ENCODE assay signal across 8 cellular contexts in the genomic region with DNA sequence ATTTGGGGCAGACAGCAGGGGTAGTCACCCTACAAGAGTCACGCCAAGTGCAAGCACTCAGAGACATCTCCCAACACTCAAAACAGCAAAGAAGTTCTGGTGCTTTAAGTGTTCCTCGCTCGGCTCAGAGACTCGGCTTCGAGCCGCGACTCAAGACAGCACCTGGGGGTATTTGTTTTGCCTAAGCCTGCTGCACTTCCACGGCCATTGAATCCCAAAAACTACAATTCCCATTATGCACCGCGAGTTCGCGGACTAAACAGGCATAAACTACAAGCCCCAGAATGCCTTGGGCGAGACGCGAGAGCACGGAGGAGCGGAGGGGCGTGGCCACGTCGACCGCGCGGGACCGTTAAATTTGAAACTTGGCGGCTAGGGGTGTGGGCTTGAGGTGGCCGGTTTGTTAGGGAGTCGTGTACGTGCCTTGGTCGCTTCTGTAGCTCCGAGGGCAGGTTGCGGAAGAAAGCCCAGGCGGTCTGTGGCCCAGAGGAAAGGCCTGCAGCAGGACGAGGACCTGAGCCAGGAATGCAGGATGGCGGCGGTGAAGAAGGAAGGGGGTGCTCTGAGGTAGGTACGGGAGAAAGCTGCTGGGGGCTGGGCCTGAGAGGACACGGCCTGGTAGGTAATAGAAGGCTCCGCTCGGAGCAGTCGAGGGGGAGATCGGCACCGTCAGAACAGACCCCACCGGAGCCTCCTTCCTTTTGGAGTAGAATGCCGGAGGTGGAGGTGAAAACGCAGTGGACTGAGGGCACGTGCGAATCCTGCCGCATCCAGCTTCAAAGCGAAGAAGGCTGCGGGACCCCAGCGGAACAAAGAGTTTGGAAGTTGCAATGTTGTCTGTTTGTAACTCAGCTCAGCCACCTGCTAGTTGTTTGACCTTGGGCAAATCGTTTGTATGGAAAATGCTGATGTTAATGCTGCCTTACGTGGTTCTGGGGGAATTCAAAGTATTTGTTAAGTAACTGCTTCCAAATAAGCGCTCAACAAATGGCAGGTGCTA. TPM values are rescaled to one million over a fixed set of nuclear protein-coding genes. Genes with fewer than 3 reads are reported as not detected.
DNase-seq lines count a peak whose midpoint lies in the region; ATAC-seq and TF ChIP-seq lines count a peak whose summit lies in the region.

A gene with protein sequence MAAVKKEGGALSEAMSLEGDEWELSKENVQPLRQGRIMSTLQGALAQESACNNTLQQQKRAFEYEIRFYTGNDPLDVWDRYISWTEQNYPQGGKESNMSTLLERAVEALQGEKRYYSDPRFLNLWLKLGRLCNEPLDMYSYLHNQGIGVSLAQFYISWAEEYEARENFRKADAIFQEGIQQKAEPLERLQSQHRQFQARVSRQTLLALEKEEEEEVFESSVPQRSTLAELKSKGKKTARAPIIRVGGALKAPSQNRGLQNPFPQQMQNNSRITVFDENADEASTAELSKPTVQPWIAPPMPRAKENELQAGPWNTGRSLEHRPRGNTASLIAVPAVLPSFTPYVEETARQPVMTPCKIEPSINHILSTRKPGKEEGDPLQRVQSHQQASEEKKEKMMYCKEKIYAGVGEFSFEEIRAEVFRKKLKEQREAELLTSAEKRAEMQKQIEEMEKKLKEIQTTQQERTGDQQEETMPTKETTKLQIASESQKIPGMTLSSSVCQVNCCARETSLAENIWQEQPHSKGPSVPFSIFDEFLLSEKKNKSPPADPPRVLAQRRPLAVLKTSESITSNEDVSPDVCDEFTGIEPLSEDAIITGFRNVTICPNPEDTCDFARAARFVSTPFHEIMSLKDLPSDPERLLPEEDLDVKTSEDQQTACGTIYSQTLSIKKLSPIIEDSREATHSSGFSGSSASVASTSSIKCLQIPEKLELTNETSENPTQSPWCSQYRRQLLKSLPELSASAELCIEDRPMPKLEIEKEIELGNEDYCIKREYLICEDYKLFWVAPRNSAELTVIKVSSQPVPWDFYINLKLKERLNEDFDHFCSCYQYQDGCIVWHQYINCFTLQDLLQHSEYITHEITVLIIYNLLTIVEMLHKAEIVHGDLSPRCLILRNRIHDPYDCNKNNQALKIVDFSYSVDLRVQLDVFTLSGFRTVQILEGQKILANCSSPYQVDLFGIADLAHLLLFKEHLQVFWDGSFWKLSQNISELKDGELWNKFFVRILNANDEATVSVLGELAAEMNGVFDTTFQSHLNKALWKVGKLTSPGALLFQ (plus strand): TSS at position 381 of the 1,000 bp plus-strand sequence. CDS start 152 bp downstream, at position 533.

- intact Hi-C loops in ascending aorta (cut with DNase I), result loop anchor here (2.0 kb wide), 2 partner anchors 52 to 116 kb away; a partner anchor contains a TSS

- H3K9me3 ChIP-seq in ascending aorta, result no peaks in the 10 kb centered on the region

- H3K27me3 ChIP-seq in ascending aorta (no peaks in the 10 kb centered on the region), rectal smooth muscle tissue (ENCODE audit: control insufficient read depth, insufficient read depth, low read length) (no peaks in the 10 kb centered on the region)

- no peaks in the 10 kb centered on the region for H3K36me3 ChIP-seq in ascending aorta
- H3K36me3 ChIP-seq in rectal smooth muscle tissue (ENCODE audit: control insufficient read depth, insufficient read depth, low read length), result no peaks in the 10 kb centered on the region

- ATAC-seq in GM18505 (IDR thresholded peaks at IDR 0.05; ENCODE audit: unreplicated experiment) (peak; percentile 81), HG02943 (IDR thresholded peaks at IDR 0.05; ENCODE audit: low read depth, unreplicated experiment) (peak; percentile 86)

- TF ChIP-seq POLR2A in GM18505 (IDR thresholded peaks at IDR 0.05; ENCODE audit: borderline replicate concordance, extremely low read depth, insufficient read depth, insufficient read length), result peak; percentile 65

- no peak for TF ChIP-seq CTCF in ascending aorta (IDR thresholded peaks at IDR 0.05)

- H3K4me3 ChIP-seq in ascending aorta (peak within 1 kb of the TSS; percentile 47 to 65), rectal smooth muscle tissue (ENCODE audit: low read length) (peak within 1 kb of the TSS; percentile 77)

- DNase-seq in NCI-H187 treated with DMSO at 0.1 percent for 48 hours (lab: John Stamatoyannopoulos, UW) (peak; percentile 58), T-helper 2 cell (peak; percentile 80 to 96 (median 87)), ascending aorta (ENCODE audit: low spot score in 2 of 2) (peak; percentile 74 to 95), hepatic stellate cell (ENCODE audit: low spot score) (peak; percentile 93), cortex of kidney (lab: John Stamatoyannopoulos, UW) (no peak)

- H3K9ac ChIP-seq in rectal smooth muscle tissue (ENCODE audit: low read length), result no peak within 1 kb of the TSS

- H3K4me1 ChIP-seq in ascending aorta (peaks cover 3 to 5% of the 10 kb centered on the region in 2 donors), rectal smooth muscle tissue (ENCODE audit: control insufficient read depth, insufficient read depth, low read length) (no peaks in the 10 kb centered on the region)

- H3K27ac ChIP-seq in ascending aorta (no peak within 1 kb of the TSS), rectal smooth muscle tissue (ENCODE audit: low read depth, low read length) (no peak within 1 kb of the TSS)

RNA-seq across cellular contexts. Expression of the gene that starts here (rescaled TPM):
- total RNA-seq in ascending aorta, result not detected

Comparison
In these comparisons a context has a peak if more than half of its experiments do, and no peak if none do; other contexts are left out.
1. Peak in DNase-seq and H3K4me3 ChIP-seq in ascending aorta; RNA of the gene not detected or under 1 TPM.